Comparison of ENCODE assay signal across 32 cellular contexts in the genomic region with DNA sequence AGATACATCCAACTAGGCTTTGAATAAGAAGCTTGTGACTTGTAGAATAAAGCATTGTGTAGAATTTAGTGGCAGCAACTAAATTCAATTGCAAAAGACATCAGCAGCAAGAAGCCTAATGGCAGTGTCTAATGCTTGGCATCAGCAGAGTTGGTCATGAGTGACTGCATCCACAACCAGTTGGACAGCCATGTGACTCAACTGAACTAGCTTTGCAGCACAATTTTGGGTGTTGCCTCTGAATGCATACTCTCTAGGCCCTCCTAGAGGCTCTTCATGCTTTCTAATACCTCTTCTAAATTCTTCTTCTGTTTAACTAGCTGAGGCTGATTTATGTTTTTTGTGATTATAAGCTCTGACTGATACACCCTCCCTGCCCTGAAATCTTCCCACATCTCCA.
"Had no signal": no experiment of that assay in that cellular context is flagged by ENCODE, and none has a peak within 500 bp of the region (broad histone marks: within the 10 kb centered on the region; RNA-seq: fewer than 3 reads in every experiment).

No MANE protein-coding gene starts in this region.

- ATAC-seq: activated naive CD4-positive, alpha-beta T cell treated with anti-CD3 and anti-CD28 coated beads, Interleukin-2, amount 50 U/mL, for 72 hours; activated naive CD8-positive, alpha-beta T cell treated with anti-CD3 and anti-CD28 coated beads, Interleukin-2, amount 50 U/mL, for 24 hours; activated T-cell treated with anti-CD3 and anti-CD28 coated beads, Interleukin-2, amount 50 U/mL, for 4 hours; activated T-cell treated with anti-CD3 and anti-CD28 coated beads, Interleukin-2, amount 50 U/mL, for 72 hours; activated T-helper 17 cell treated with anti-CD3 and anti-CD28 coated beads, Interleukin-2, amount 50 U/mL, for 72 hours; body of pancreas had no signal

- DNase-seq: activated effector memory CD4-positive, alpha-beta T cell treated with anti-CD3 and anti-CD28 coated beads, Interleukin-2, amount 50 U/mL, for 16 hours; activated effector memory CD4-positive, alpha-beta T cell treated with Interleukin-2 at 50 U/mL for 16 hours; activated gamma-delta T cell; activated gamma-delta T cell treated with Interleukin-2 at 50 U/mL for 16 hours; activated naive CD4-positive, alpha-beta T cell; activated naive CD4-positive, alpha-beta T cell treated with anti-CD3 and anti-CD28 coated beads for 36 hours; activated naive CD4-positive, alpha-beta T cell treated with anti-CD3 and anti-CD28 coated beads, Interleukin-2, amount 10 ng/mL, durations not matched to agents 7 days and 5 days; activated naive CD4-positive, alpha-beta T cell treated with anti-CD3 and anti-CD28 coated beads, Interleukin-2, amount 50 U/mL, for 16 hours; activated naive CD4-positive, alpha-beta T cell treated with Interleukin-2 at 50 U/mL for 16 hours; activated naive CD8-positive, alpha-beta T cell treated with anti-CD3 and anti-CD28 coated beads for 36 hours; activated naive CD8-positive, alpha-beta T cell treated with anti-CD3 and anti-CD28 coated beads, Interleukin-2, amount 10 ng/mL, durations not matched to agents 7 days and 5 days; activated naive CD8-positive, alpha-beta T cell treated with anti-CD3 and anti-CD28 coated beads, Interleukin-2, amount 50 U/mL, for 24 hours; activated T-cell treated with anti-CD3 and anti-CD28 coated beads, Interleukin-2, amount 50 U/mL, for 1 hour; activated T-cell treated with anti-CD3 and anti-CD28 coated beads, Interleukin-2, amount 50 U/mL, for 24 hours; activated T-cell treated with anti-CD3 and anti-CD28 coated beads, Interleukin-2, amount 50 U/mL, for 4 hours; activated T-cell treated with anti-CD3 and anti-CD28 coated beads, Interleukin-2, amount 50 U/mL, for 48 hours; activated T-cell treated with anti-CD3 and anti-CD28 coated beads, Interleukin-2, amount 50 U/mL, for 72 hours; adrenal gland; amniotic stem cell; amygdala; anterior cingulate cortex; aorta; body of pancreas; brain microvascular endothelial cell; caudate nucleus; central memory CD4-positive, alpha-beta T cell; cerebellar nuclear complex had no signal

- H3K4me3 ChIP-seq: adrenal gland, ascending aorta, body of pancreas, breast epithelium, cardiac muscle cell had no signal
